19 cellular contexts compared by ENCODE assay signal in the genomic region with DNA sequence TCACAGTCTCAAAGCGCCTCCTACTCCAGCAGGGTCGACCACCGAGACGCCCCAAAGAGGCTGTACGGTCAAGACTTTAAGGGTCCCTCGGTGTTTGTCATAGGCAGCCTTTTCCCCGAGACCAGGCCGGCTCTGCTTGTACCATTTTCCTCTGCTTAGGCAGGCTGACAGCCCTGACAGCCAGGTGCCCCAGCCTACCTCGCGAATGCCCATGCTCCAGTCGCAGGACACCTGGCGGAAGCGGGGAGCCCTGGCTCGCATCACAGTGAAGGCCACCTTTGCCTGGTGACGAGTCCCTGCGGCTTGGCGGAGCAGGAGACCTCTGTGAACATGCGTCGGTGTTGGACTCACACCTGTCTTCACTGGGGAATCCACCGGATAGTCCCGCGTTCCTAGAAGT. TPM values are rescaled to one million over a fixed set of nuclear protein-coding genes. Genes with fewer than 3 reads are reported as not detected.
A peak's percentile ranks its signal among the peaks of the same experiment; 100 is the strongest.
DNase-seq lines count a peak whose midpoint lies in the region; ATAC-seq and TF ChIP-seq lines count a peak whose summit lies in the region.
"Had no signal": no experiment of that assay in that cellular context is flagged by ENCODE, and none has a peak within 500 bp of the region (broad histone marks: within the 10 kb centered on the region; RNA-seq: fewer than 3 reads in every experiment).

No MANE protein-coding gene starts in this region.

- intact Hi-C loops in activated CD8-positive, alpha-beta T cell treated with anti-CD3 and anti-CD28 coated beads for 36 hours (cut with micrococcal nuclease) = no loop called here

- peaks cover 3% of the 10 kb centered on the region for H3K4me1 Mint-ChIP-seq in activated CD8-positive, alpha-beta T cell treated with anti-CD3 and anti-CD28 coated beads, Interleukin-2, amount 10 ng/mL, durations not matched to agents 7 days and 5 days (ENCODE audit: low read depth)
- H3K4me1 Mint-ChIP-seq in activated CD8-positive, alpha-beta T cell treated with anti-CD3 and anti-CD28 coated beads for 36 hours (ENCODE audit: low read depth) = no peaks in the 10 kb centered on the region
- no peaks in the 10 kb centered on the region for H3K4me1 Mint-ChIP-seq in type B pancreatic cell (ENCODE audit: unreplicated experiment)

- no peak for TF ChIP-seq CTCF in activated CD8-positive, alpha-beta T cell treated with anti-CD3 and anti-CD28 coated beads for 36 hours (IDR thresholded peaks at IDR 0.05)
- no peak for TF ChIP-seq CTCF in type B pancreatic cell (conservative IDR thresholded peaks at IDR 0.05)

- H3K27me3 Mint-ChIP-seq in activated CD8-positive, alpha-beta T cell treated with anti-CD3 and anti-CD28 coated beads, Interleukin-2, amount 10 ng/mL, durations not matched to agents 7 days and 5 days (ENCODE audit: low read depth) = no peaks in the 10 kb centered on the region
- H3K27me3 Mint-ChIP-seq in activated CD8-positive, alpha-beta T cell treated with anti-CD3 and anti-CD28 coated beads for 36 hours = peaks cover 7% of the 10 kb centered on the region
- peaks cover 4% of the 10 kb centered on the region for H3K27me3 Mint-ChIP-seq in type B pancreatic cell

- no peak overlapping the region for H3K27ac Mint-ChIP-seq in activated CD8-positive, alpha-beta T cell treated with anti-CD3 and anti-CD28 coated beads, Interleukin-2, amount 10 ng/mL, durations not matched to agents 7 days and 5 days
- no peak overlapping the region for H3K27ac Mint-ChIP-seq in activated CD8-positive, alpha-beta T cell treated with anti-CD3 and anti-CD28 coated beads for 36 hours
- H3K27ac Mint-ChIP-seq in type B pancreatic cell = no peak overlapping the region
- H3K27ac Mint-ChIP-seq: HFFc6 had no signal

- POLR2A ChIA-PET in activated CD8-positive, alpha-beta T cell treated with anti-CD3 and anti-CD28 coated beads, Interleukin-2, amount 10 ng/mL, durations not matched to agents 7 days and 5 days (lab: Charles Lee) = no interaction called here
- POLR2A ChIA-PET in activated CD8-positive, alpha-beta T cell treated with anti-CD3 and anti-CD28 coated beads for 36 hours (lab: Charles Lee) = no interaction called here

- H3K9me3 Mint-ChIP-seq in activated CD8-positive, alpha-beta T cell treated with anti-CD3 and anti-CD28 coated beads, Interleukin-2, amount 10 ng/mL, durations not matched to agents 7 days and 5 days (ENCODE audit: insufficient read depth) = peaks cover 9% of the 10 kb centered on the region
- peaks cover 1% of the 10 kb centered on the region for H3K9me3 Mint-ChIP-seq in activated CD8-positive, alpha-beta T cell treated with anti-CD3 and anti-CD28 coated beads for 36 hours
- H3K9me3 Mint-ChIP-seq in type B pancreatic cell = no peaks in the 10 kb centered on the region

- peak; percentile 14 for DNase-seq in activated CD8-positive, alpha-beta T cell treated with anti-CD3 and anti-CD28 coated beads, Interleukin-2, amount 10 ng/mL, durations not matched to agents 7 days and 5 days
- DNase-seq in activated CD8-positive, alpha-beta T cell treated with anti-CD3 and anti-CD28 coated beads for 36 hours = no peak
- DNase-seq in H7 (peak; percentile 21), iPS-NIHi7 (ENCODE audit: extremely low spot score) (peak; percentile 2), type B pancreatic cell (ENCODE audit: extremely low spot score, unreplicated experiment) (peak; percentile 64), dermis blood vessel endothelial cell (no peak), CD1c-positive myeloid dendritic cell (ENCODE audit: extremely low spot score) (no peak)
- DNase-seq: CD8-positive, alpha-beta memory T cell; DMS 273 treated with DMSO at 0.1 percent for 48 hours; GDM1; HFFc6; NCI-H1092; NCI-H2081 treated with DMSO at 0.1 percent for 48 hours; NCI-H510A treated with DMSO at 0.1 percent for 48 hours had no signal

- no peaks in the 10 kb centered on the region for H3K36me3 ChIP-seq in H7 (replicated peaks; ENCODE audit: control insufficient read depth, insufficient read depth, low read length)
- H3K36me3 ChIP-seq: BLaER1 had no signal

- CTCF ChIA-PET in activated CD8-positive, alpha-beta T cell treated with anti-CD3 and anti-CD28 coated beads, Interleukin-2, amount 10 ng/mL, durations not matched to agents 7 days and 5 days (lab: Charles Lee) = no interaction called here
- CTCF ChIA-PET in activated CD8-positive, alpha-beta T cell treated with anti-CD3 and anti-CD28 coated beads for 36 hours (lab: Charles Lee) = no interaction called here

- H3K36me3 Mint-ChIP-seq in activated CD8-positive, alpha-beta T cell treated with anti-CD3 and anti-CD28 coated beads, Interleukin-2, amount 10 ng/mL, durations not matched to agents 7 days and 5 days (ENCODE audit: low read depth) = no peaks in the 10 kb centered on the region
- no peaks in the 10 kb centered on the region for H3K36me3 Mint-ChIP-seq in activated CD8-positive, alpha-beta T cell treated with anti-CD3 and anti-CD28 coated beads for 36 hours (ENCODE audit: low read depth)
- no peaks in the 10 kb centered on the region for H3K36me3 Mint-ChIP-seq in type B pancreatic cell
- H3K36me3 Mint-ChIP-seq: CD8-positive, alpha-beta memory T cell had no signal

- H3K27me3 ChIP-seq in H7 (ENCODE audit: control insufficient read depth, insufficient read depth, low read length) = no peaks in the 10 kb centered on the region; the same call in 1 of the 2 replicates
- H3K27me3 ChIP-seq: BLaER1 had no signal

- ATAC-seq in activated CD8-positive, alpha-beta T cell treated with anti-CD3 and anti-CD28 coated beads, Interleukin-2, amount 10 ng/mL, durations not matched to agents 7 days and 5 days = no peak
- no peak for ATAC-seq in activated CD8-positive, alpha-beta T cell treated with anti-CD3 and anti-CD28 coated beads for 36 hours
- no peak for ATAC-seq in HG03378 (IDR thresholded peaks at IDR 0.05; ENCODE audit: unreplicated experiment)
- ATAC-seq: GM12878, Panc1, Right ventricle myocardium inferior had no signal

- no peak overlapping the region for H3K4me3 Mint-ChIP-seq in activated CD8-positive, alpha-beta T cell treated with anti-CD3 and anti-CD28 coated beads, Interleukin-2, amount 10 ng/mL, durations not matched to agents 7 days and 5 days
- H3K4me3 Mint-ChIP-seq in activated CD8-positive, alpha-beta T cell treated with anti-CD3 and anti-CD28 coated beads for 36 hours = no peak overlapping the region
- H3K4me3 Mint-ChIP-seq in type B pancreatic cell = no peak overlapping the region
- H3K4me3 Mint-ChIP-seq: CD8-positive, alpha-beta memory T cell; HFFc6 had no signal

- no peak overlapping the region for H3K4me3 ChIP-seq in H7 (ENCODE audit: insufficient read depth, low read depth, low read length)
- H3K4me3 ChIP-seq: BLaER1, GM12878 had no signal

RNA-seq across cellular contexts. Expression of gene ZNF273, which starts 30.7 kb away (rescaled TPM):
- total RNA-seq in activated CD8-positive, alpha-beta T cell treated with anti-CD3 and anti-CD28 coated beads, Interleukin-2, amount 10 ng/mL, durations not matched to agents 7 days and 5 days = 10 to 100 TPM; 10.6 to 11.8 TPM
- 10 to 100 TPM; 11.3 to 11.9 TPM for total RNA-seq in activated CD8-positive, alpha-beta T cell treated with anti-CD3 and anti-CD28 coated beads for 36 hours
- 0.97 and 3.9 TPM in 2 replicates for total RNA-seq in H7 (2014; rRNA removed; shearing (Covaris generic))
- 6.2 and 9.3 TPM in 2 replicates for total RNA-seq in type B pancreatic cell (ENCODE audit: low replicate concordance)
- 5.1 and 10.9 TPM in 2 replicates for total RNA-seq in dermis blood vessel endothelial cell

Comparison
In these comparisons a context has a peak if more than half of its experiments do, and no peak if none do; other contexts are left out.
1. DNase-seq: peak in activated CD8-positive, alpha-beta T cell treated with anti-CD3 and anti-CD28 coated beads, Interleukin-2, amount 10 ng/mL, durations not matched to agents 7 days and 5 days (single experiment), H7 (single experiment), iPS-NIHi7 (single experiment) and type B pancreatic cell (single experiment); none in activated CD8-positive, alpha-beta T cell treated with anti-CD3 and anti-CD28 coated beads for 36 hours (single experiment), dermis blood vessel endothelial cell (single experiment) and CD1c-positive myeloid dendritic cell (single experiment).